Comparison of ENCODE assay signal across 8 cellular contexts in genomic region chr19:10502524-10503001, GRCh38.
DNase-seq lines count a peak whose midpoint lies in the region; ATAC-seq and TF ChIP-seq lines count a peak whose summit lies in the region.

No MANE protein-coding gene starts in this region.

- peak; percentile 94 for TF ChIP-seq POLR2A in GM19099 (IDR thresholded peaks at IDR 0.05; ENCODE audit: extremely low read depth, insufficient read length, low read depth)

- DNase-seq in Ammon's horn (ENCODE audit: low spot score) (peak; percentile 86), NCI-H446 (lab: John Stamatoyannopoulos, UW) (peak; percentile 86 to 98), cerebellar nuclear complex (lab: John Stamatoyannopoulos, UW) (peak; percentile 15 to 35), kidney glomerular epithelial cell (lab: John Stamatoyannopoulos, UW) (peak; percentile 49)
- peak; percentile 84 for DNase-seq in activated CD4-positive, alpha-beta T cell treated with anti-CD3 and anti-CD28 coated beads for 1 hour
- DNase-seq in stimulated activated CD4-positive, alpha-beta T cell treated with anti-CD3 and anti-CD28 coated beads, Interleukin-15, amount 100 ng/mL, for 24 hours = peak; percentile 94

- peak; percentile 57 for ATAC-seq in HG03378 (IDR thresholded peaks at IDR 0.05; ENCODE audit: unreplicated experiment)

Comparison
In these comparisons a context has a peak if more than half of its experiments do, and no peak if none do; other contexts are left out.
1. Peak in every context shown above with its lines: DNase-seq and ATAC-seq.
2. DNase-seq: peak in every context shown above with its lines; median percentile 94 in stimulated activated CD4-positive, alpha-beta T cell treated with anti-CD3 and anti-CD28 coated beads, Interleukin-15, amount 100 ng/mL, for 24 hours; 92 in NCI-H446; 86 in Ammon's horn; 84 in activated CD4-positive, alpha-beta T cell treated with anti-CD3 and anti-CD28 coated beads for 1 hour; 49 in kidney glomerular epithelial cell; 25 in cerebellar nuclear complex.